Comparison of ENCODE assay signal across 11 cellular contexts in genomic region chr5:55160493-55161209, GRCh38. TPM values are rescaled to one million over a fixed set of nuclear protein-coding genes. Genes with fewer than 3 reads are reported as not detected.
DNase-seq lines count a peak whose midpoint lies in the region; ATAC-seq and TF ChIP-seq lines count a peak whose summit lies in the region.
"Had no signal": no experiment of that assay in that cellular context is flagged by ENCODE, and none has a peak within 500 bp of the region (broad histone marks: within the 10 kb centered on the region; RNA-seq: fewer than 3 reads in every experiment).

No MANE protein-coding gene starts in this region.

- no peak for TF ChIP-seq CTCF in endodermal cell (conservative IDR thresholded peaks at IDR 0.05)

- peaks cover 10% of the 10 kb centered on the region for H3K4me1 Mint-ChIP-seq in endodermal cell
- peaks cover 3% of the 10 kb centered on the region for H3K4me1 Mint-ChIP-seq in activated naive CD4-positive, alpha-beta T cell treated with anti-CD3 and anti-CD28 coated beads, Interleukin-2, amount 10 ng/mL, durations not matched to agents 7 days and 5 days

- H3K27me3 Mint-ChIP-seq in endodermal cell (ENCODE audit: insufficient read depth) = peaks cover 7% of the 10 kb centered on the region
- peaks cover 42% of the 10 kb centered on the region for H3K27me3 Mint-ChIP-seq in activated naive CD4-positive, alpha-beta T cell treated with anti-CD3 and anti-CD28 coated beads, Interleukin-2, amount 10 ng/mL, durations not matched to agents 7 days and 5 days

- H3K9me3 Mint-ChIP-seq in endodermal cell = peaks cover 4% of the 10 kb centered on the region
- H3K9me3 Mint-ChIP-seq in activated naive CD4-positive, alpha-beta T cell treated with anti-CD3 and anti-CD28 coated beads, Interleukin-2, amount 10 ng/mL, durations not matched to agents 7 days and 5 days = no peaks in the 10 kb centered on the region

- CTCF ChIA-PET in activated naive CD4-positive, alpha-beta T cell treated with anti-CD3 and anti-CD28 coated beads, Interleukin-2, amount 10 ng/mL, durations not matched to agents 7 days and 5 days (lab: Charles Lee) = interaction anchor here (0.7 to 4.5 kb wide), 20 partner anchors 10 to 507 kb away, joined by 3 to 148 read pairs (median 6); no protein-coding TSS in a partner anchor

- WGBS in endodermal cell (ENCODE audit: insufficient coverage in 1 of 2, insufficient read length in 1 of 2), 2 experiments = 0 to 3% methylated on average over 5 to 9 of the region's 9 CpGs
- 0% methylated on average over 4 of the region's 9 CpGs for WGBS in mesodermal cell (ENCODE audit: insufficient coverage in 2 of 2), 2 experiments

- peaks cover 16% of the 10 kb centered on the region for H3K36me3 Mint-ChIP-seq in endodermal cell (ENCODE audit: low read depth)
- H3K36me3 Mint-ChIP-seq in activated naive CD4-positive, alpha-beta T cell treated with anti-CD3 and anti-CD28 coated beads, Interleukin-2, amount 10 ng/mL, durations not matched to agents 7 days and 5 days = no peaks in the 10 kb centered on the region

- H3K4me3 Mint-ChIP-seq in endodermal cell = peak overlapping the region; percentile 77
- H3K4me3 Mint-ChIP-seq in activated naive CD4-positive, alpha-beta T cell treated with anti-CD3 and anti-CD28 coated beads, Interleukin-2, amount 10 ng/mL, durations not matched to agents 7 days and 5 days = no peak overlapping the region

- H3K9ac ChIP-seq in endodermal cell (ENCODE audit: extremely low read depth, low read length, poor library complexity, severe bottlenecking) = peak overlapping the region; percentile 79

- ATAC-seq in HG03108 (IDR thresholded peaks at IDR 0.05; ENCODE audit: unreplicated experiment) (no peak), HG03139 (IDR thresholded peaks at IDR 0.05; ENCODE audit: unreplicated experiment) (no peak)

- H3K4me1 ChIP-seq in endodermal cell (ENCODE audit: control insufficient read depth, insufficient read depth, low read length) (no peaks in the 10 kb centered on the region), mesodermal cell (ENCODE audit: control insufficient read depth, insufficient read depth, low read length, poor library complexity, severe bottlenecking) (peaks cover 3% of the 10 kb centered on the region)

- DNase-seq in A172 (ENCODE audit: low spot score) = peak; percentile 87
- DNase-seq in MG63 = peak; percentile 83
- DNase-seq in endodermal cell = peak; percentile 72
- no peak for DNase-seq in activated naive CD4-positive, alpha-beta T cell treated with anti-CD3 and anti-CD28 coated beads, Interleukin-2, amount 10 ng/mL, durations not matched to agents 7 days and 5 days
- DNase-seq in NCI-H1930 (lab: John Stamatoyannopoulos, UW) = no peak
- DNase-seq: KG1 had no signal

- no peaks in the 10 kb centered on the region for H3K27me3 ChIP-seq in MG63
- H3K27me3 ChIP-seq in endodermal cell (ENCODE audit: control insufficient read depth, insufficient read depth, low read length, poor library complexity, severe bottlenecking) = no peaks in the 10 kb centered on the region

- peaks cover 37% of the 10 kb centered on the region for H3K36me3 ChIP-seq in MG63
- peaks cover 27% of the 10 kb centered on the region for H3K36me3 ChIP-seq in endodermal cell (ENCODE audit: control insufficient read depth, insufficient read depth, low read length)
- peaks cover 40% of the 10 kb centered on the region for H3K36me3 ChIP-seq in mesodermal cell (ENCODE audit: control insufficient read depth, insufficient read depth, low read length)

- H3K4me3 ChIP-seq in MG63 (peak overlapping the region; percentile 67), endodermal cell (ENCODE audit: low read length) (peak overlapping the region; percentile 93), mesodermal cell (ENCODE audit: extremely low read depth, insufficient read depth, low read length, poor library complexity, severe bottlenecking) (peak overlapping the region; percentile 48)

- H3K27ac ChIP-seq in endodermal cell (ENCODE audit: low read depth, low read length) = peak overlapping the region; percentile 76
- H3K27ac ChIP-seq in mesodermal cell (ENCODE audit: low read depth, low read length, severe bottlenecking) = peak overlapping the region; percentile 94
- H3K27ac ChIP-seq: C4-2B had no signal

- no peaks in the 10 kb centered on the region for H3K9me3 ChIP-seq in MG63
- no peaks in the 10 kb centered on the region for H3K9me3 ChIP-seq in endodermal cell (ENCODE audit: control insufficient read depth, low read length)
- peaks cover 5% of the 10 kb centered on the region for H3K9me3 ChIP-seq in mesodermal cell (ENCODE audit: control insufficient read depth, low read length)

- H3K27ac Mint-ChIP-seq in endodermal cell = peak overlapping the region; percentile 98
- H3K27ac Mint-ChIP-seq in activated naive CD4-positive, alpha-beta T cell treated with anti-CD3 and anti-CD28 coated beads, Interleukin-2, amount 10 ng/mL, durations not matched to agents 7 days and 5 days = no peak overlapping the region

RNA-seq across cellular contexts. Expression of gene GPX8, which starts 0.7 kb away (rescaled TPM):
- total RNA-seq in A172 (2014; rRNA removed; shearing (Covaris generic)) = 112 and 132 TPM in 2 replicates
- 40.7 and 59.3 TPM in 2 replicates for total RNA-seq in MG63 (2014; rRNA removed; shearing (Covaris generic); ENCODE audit: low replicate concordance)
- total RNA-seq in endodermal cell = 10 to 100 TPM; 47.9 to 68.9 TPM
- polyA plus RNA-seq in endodermal cell (2013, experiment 1 of 2) = 64.2 TPM
- polyA plus RNA-seq in endodermal cell (2013, experiment 2 of 2) = 58.5 TPM
- polyA plus RNA-seq in mesodermal cell (2013, experiment 1 of 2) = 120 TPM
- polyA plus RNA-seq in mesodermal cell (2013, experiment 2 of 2) = 138 TPM

RNA-seq across cellular contexts. Expression of gene CDC20B, which starts 12.3 kb away (rescaled TPM):
- total RNA-seq in A172 (2014; rRNA removed; shearing (Covaris generic)) = 0.07 TPM in 1 of 2 replicates, not detected in the other
- total RNA-seq in MG63 (2014; rRNA removed; shearing (Covaris generic); ENCODE audit: low replicate concordance) = not detected in 2 replicates
- total RNA-seq in endodermal cell = under 1 TPM; 0.13 to 0.20 TPM
- 0.21 TPM for polyA plus RNA-seq in endodermal cell (2013, experiment 1 of 2)
- not detected for polyA plus RNA-seq in endodermal cell (2013, experiment 2 of 2)
- polyA plus RNA-seq in mesodermal cell (2013, experiment 1 of 2) = 0.55 TPM
- 0.46 TPM for polyA plus RNA-seq in mesodermal cell (2013, experiment 2 of 2)
- polyA plus RNA-seq: esophagus had no signal

RNA-seq across cellular contexts. Expression of gene GZMA, which starts 58.2 kb away (rescaled TPM):
- not detected in 2 replicates for total RNA-seq in A172 (2014; rRNA removed; shearing (Covaris generic))
- not detected in 2 replicates for total RNA-seq in MG63 (2014; rRNA removed; shearing (Covaris generic); ENCODE audit: low replicate concordance)
- total RNA-seq in endodermal cell = under 1 TPM in 1 of 2 donors, not detected in 1; 0.31 TPM
- polyA plus RNA-seq in endodermal cell (2013, experiment 1 of 2) = not detected
- polyA plus RNA-seq in endodermal cell (2013, experiment 2 of 2) = not detected
- 0.59 TPM for polyA plus RNA-seq in mesodermal cell (2013, experiment 1 of 2)
- polyA plus RNA-seq in mesodermal cell (2013, experiment 2 of 2) = not detected

Comparison
In these comparisons a context has a peak if more than half of its experiments do, and no peak if none do; other contexts are left out.
1. DNase-seq: peak in A172 (single experiment), MG63 (single experiment) and endodermal cell (single experiment); none in activated naive CD4-positive, alpha-beta T cell treated with anti-CD3 and anti-CD28 coated beads, Interleukin-2, amount 10 ng/mL, durations not matched to agents 7 days and 5 days (single experiment) and NCI-H1930 (0 of 2).
2. Peak in every context shown above with its lines, with median percentiles within 50 percentile points of each other: H3K4me3 ChIP-seq.